23 cellular contexts compared by ENCODE assay signal in the genomic region with DNA sequence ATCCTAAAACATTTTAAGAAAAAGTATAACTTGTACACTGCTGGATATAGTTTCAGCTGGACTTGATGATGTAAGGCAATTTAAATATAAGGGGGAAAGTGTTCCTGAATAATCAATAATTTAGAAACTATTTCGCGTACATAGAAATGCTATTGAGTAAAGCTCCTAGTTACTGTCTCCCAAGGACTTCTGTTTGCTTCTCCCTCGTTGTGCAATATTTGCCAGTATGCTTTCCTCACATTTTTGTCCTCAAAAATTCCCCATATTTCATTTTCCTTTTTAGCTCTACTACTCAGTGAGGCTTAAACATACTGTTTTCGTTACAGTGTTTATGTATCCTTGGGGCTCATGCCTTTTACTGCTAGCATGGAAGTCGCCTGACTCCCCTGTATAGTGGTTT. TPM values are rescaled to one million over a fixed set of nuclear protein-coding genes. Genes with fewer than 3 reads are reported as not detected.
DNase-seq lines count a peak whose midpoint lies in the region; ATAC-seq, FAIRE-seq and TF ChIP-seq lines count a peak whose summit lies in the region.
"Had no signal": no experiment of that assay in that cellular context is flagged by ENCODE, and none has a peak within 500 bp of the region (broad histone marks: within the 10 kb centered on the region; RNA-seq: fewer than 3 reads in every experiment).

No MANE protein-coding gene starts in this region.

- no peak for TF ChIP-seq POLR2A in right lobe of liver (IDR thresholded peaks at IDR 0.05)

- H3K4me1 ChIP-seq in adipocyte (ENCODE audit: control insufficient read depth, insufficient read depth, low read length) (peaks cover 22% of the 10 kb centered on the region), right lobe of liver (peaks cover 0 to 11% (median 5%) of the 10 kb centered on the region in 4 donors)
- H3K4me1 ChIP-seq: A549, BE2C had no signal

- H3K36me3 ChIP-seq in adipocyte (ENCODE audit: control insufficient read depth, insufficient read depth, low read length, severe bottlenecking), result no peaks in the 10 kb centered on the region
- H3K36me3 ChIP-seq in right lobe of liver, result no peaks in the 10 kb centered on the region
- H3K36me3 ChIP-seq: BE2C had no signal

- no peaks in the 10 kb centered on the region for H3K27me3 Mint-ChIP-seq in activated T-cell treated with anti-CD3 and anti-CD28 coated beads, Interleukin-2, amount 50 U/mL, for 72 hours (ENCODE audit: low read depth)
- no peaks in the 10 kb centered on the region for H3K27me3 Mint-ChIP-seq in T-helper 2 cell treated with Interferon-gamma antibody and Interleukin-4, amounts not matched to agents 5 μg/mL and 100 μg/mL, for 36 hours (ENCODE audit: low read depth)
- no peaks in the 10 kb centered on the region for H3K27me3 Mint-ChIP-seq in stimulated activated memory B cell treated with anti-CD40 and anti-IgM and Interleukin-4, amounts not matched to agents 10 μg/mL and 1 μg/mL and 100 μg/mL, for 72 hours
- H3K27me3 Mint-ChIP-seq: CD4-positive, alpha-beta T cell; CD8-positive, alpha-beta memory T cell had no signal

- H3K27ac Mint-ChIP-seq in activated T-cell treated with anti-CD3 and anti-CD28 coated beads, Interleukin-2, amount 50 U/mL, for 72 hours, result peak overlapping the region; percentile 5
- no peak overlapping the region for H3K27ac Mint-ChIP-seq in T-helper 2 cell treated with Interferon-gamma antibody and Interleukin-4, amounts not matched to agents 5 μg/mL and 100 μg/mL, for 36 hours
- no peak overlapping the region for H3K27ac Mint-ChIP-seq in stimulated activated memory B cell treated with anti-CD40 and anti-IgM and Interleukin-4, amounts not matched to agents 10 μg/mL and 1 μg/mL and 100 μg/mL, for 72 hours
- H3K27ac Mint-ChIP-seq: CD4-positive, alpha-beta T cell; H9; HFFc6 had no signal

- H3K27me3 ChIP-seq in adipocyte (replicated peaks; ENCODE audit: control insufficient read depth, insufficient read depth, low read length) (no peaks in the 10 kb centered on the region), right lobe of liver (no peaks in the 10 kb centered on the region)
- H3K27me3 ChIP-seq: BE2C; BLaER1 treated with 17β-estradiol and CSF1 and Interleukin-3, amounts not matched to agents 10 nM and 100 nM had no signal

- H3K4me3 ChIP-seq in adipocyte (ENCODE audit: low read length) (no peak overlapping the region), right lobe of liver (no peak overlapping the region)
- H3K4me3 ChIP-seq: A549; BLaER1 treated with 17β-estradiol and CSF1 and Interleukin-3, amounts not matched to agents 10 nM and 100 nM had no signal

- no peak for TF ChIP-seq CTCF in right lobe of liver (IDR thresholded peaks at IDR 0.05)

- no peaks in the 10 kb centered on the region for H3K36me3 Mint-ChIP-seq in activated T-cell treated with anti-CD3 and anti-CD28 coated beads, Interleukin-2, amount 50 U/mL, for 72 hours (ENCODE audit: insufficient read depth in 2 of 2)
- H3K36me3 Mint-ChIP-seq in T-helper 2 cell treated with Interferon-gamma antibody and Interleukin-4, amounts not matched to agents 5 μg/mL and 100 μg/mL, for 36 hours (ENCODE audit: low read depth), result peaks cover 9% of the 10 kb centered on the region
- peaks cover 50% of the 10 kb centered on the region for H3K36me3 Mint-ChIP-seq in stimulated activated memory B cell treated with anti-CD40 and anti-IgM and Interleukin-4, amounts not matched to agents 10 μg/mL and 1 μg/mL and 100 μg/mL, for 72 hours

- H3K9me3 ChIP-seq in adipocyte (ENCODE audit: control insufficient read depth, low read length) (no peaks in the 10 kb centered on the region), right lobe of liver (no peaks in the 10 kb centered on the region)
- H3K9me3 ChIP-seq: A549, BE2C had no signal

- intact Hi-C loops in right lobe of liver (cut with DNase I), result no loop called here

- WGBS in right lobe of liver (ENCODE audit: insufficient coverage, low coverage, low lambda C conversion rate, missing lambda C conversion rate), result 47% methylated on average over 5 of the region's 5 CpGs

- H3K4me1 Mint-ChIP-seq in activated T-cell treated with anti-CD3 and anti-CD28 coated beads, Interleukin-2, amount 50 U/mL, for 72 hours (ENCODE audit: low read depth), result peaks cover 24% of the 10 kb centered on the region
- peaks cover 2% of the 10 kb centered on the region for H3K4me1 Mint-ChIP-seq in T-helper 2 cell treated with Interferon-gamma antibody and Interleukin-4, amounts not matched to agents 5 μg/mL and 100 μg/mL, for 36 hours (ENCODE audit: low read depth)
- peaks cover 36% of the 10 kb centered on the region for H3K4me1 Mint-ChIP-seq in stimulated activated memory B cell treated with anti-CD40 and anti-IgM and Interleukin-4, amounts not matched to agents 10 μg/mL and 1 μg/mL and 100 μg/mL, for 72 hours

- H3K9ac ChIP-seq in adipocyte (ENCODE audit: low read length), result no peak overlapping the region
- H3K9ac ChIP-seq: BLaER1 treated with 17β-estradiol and CSF1 and Interleukin-3, amounts not matched to agents 10 nM and 100 nM had no signal

- H3K4me3 Mint-ChIP-seq in activated T-cell treated with anti-CD3 and anti-CD28 coated beads, Interleukin-2, amount 50 U/mL, for 72 hours, result no peak overlapping the region
- H3K4me3 Mint-ChIP-seq in T-helper 2 cell treated with Interferon-gamma antibody and Interleukin-4, amounts not matched to agents 5 μg/mL and 100 μg/mL, for 36 hours, result no peak overlapping the region
- no peak overlapping the region for H3K4me3 Mint-ChIP-seq in stimulated activated memory B cell treated with anti-CD40 and anti-IgM and Interleukin-4, amounts not matched to agents 10 μg/mL and 1 μg/mL and 100 μg/mL, for 72 hours
- H3K4me3 Mint-ChIP-seq: CD14-positive monocyte; CD4-positive, alpha-beta T cell; CD8-positive, alpha-beta memory T cell; H9; HFFc6 had no signal

- no peak for FAIRE-seq in urothelium cell line (lab: Jason Lieb, UNC)
- FAIRE-seq: A549, G401.6, GM12892, H1 had no signal

- no peak for ATAC-seq in activated T-cell treated with anti-CD3 and anti-CD28 coated beads, Interleukin-2, amount 50 U/mL, for 72 hours (replicated peaks in 1 of 2)
- ATAC-seq in right lobe of liver, result peak in 3 of 4 donors; percentile 60 to 74 (median 64)
- ATAC-seq in stimulated activated memory B cell treated with anti-CD40 and anti-IgM and Interleukin-4, amounts not matched to agents 10 μg/mL and 1 μg/mL and 100 μg/mL, for 72 hours, result no peak
- ATAC-seq: A549 had no signal

- no peak for DNase-seq in activated T-cell treated with anti-CD3 and anti-CD28 coated beads, Interleukin-2, amount 50 U/mL, for 72 hours
- no peak for DNase-seq in activated T-cell treated with anti-CD3 and anti-CD28 coated beads, Interleukin-2, amount 50 U/mL, for 48 hours
- peak; percentile 38 for DNase-seq in adipocyte (ENCODE audit: low read depth)
- peak; percentile 35 for DNase-seq in fibroblast of peridontal ligament (ENCODE audit: extremely low read depth)
- no peak for DNase-seq in right lobe of liver
- DNase-seq in urothelium cell line (ENCODE audit: low spot score), result no peak
- no peak for DNase-seq in T-helper 2 cell treated with Interferon-gamma antibody and Interleukin-4, amounts not matched to agents 5 μg/mL and 100 μg/mL, for 36 hours (ENCODE audit: low spot score)
- DNase-seq: 8988T; ACHN; AML-193; BE2C; CD4-positive, alpha-beta T cell; CD8-positive, alpha-beta memory T cell; DND-41; H9; HFFc6 had no signal

- H3K9me3 Mint-ChIP-seq in activated T-cell treated with anti-CD3 and anti-CD28 coated beads, Interleukin-2, amount 50 U/mL, for 72 hours, result no peaks in the 10 kb centered on the region
- H3K9me3 Mint-ChIP-seq in T-helper 2 cell treated with Interferon-gamma antibody and Interleukin-4, amounts not matched to agents 5 μg/mL and 100 μg/mL, for 36 hours, result no peaks in the 10 kb centered on the region
- H3K9me3 Mint-ChIP-seq in stimulated activated memory B cell treated with anti-CD40 and anti-IgM and Interleukin-4, amounts not matched to agents 10 μg/mL and 1 μg/mL and 100 μg/mL, for 72 hours, result no peaks in the 10 kb centered on the region
- H3K9me3 Mint-ChIP-seq: CD8-positive, alpha-beta memory T cell; H9; HFFc6 had no signal

- no peak overlapping the region for H3K27ac ChIP-seq in right lobe of liver
- H3K27ac ChIP-seq: A549; BLaER1 treated with 17β-estradiol and CSF1 and Interleukin-3, amounts not matched to agents 10 nM and 100 nM had no signal

RNA-seq across cellular contexts. Expression of gene ATP9B, which starts 36.9 kb away (rescaled TPM):
- 10 to 100 TPM; 24.1 TPM for total RNA-seq in activated T-cell treated with anti-CD3 and anti-CD28 coated beads, Interleukin-2, amount 50 U/mL, for 72 hours
- total RNA-seq in right lobe of liver, result 10 to 100 TPM; 13.6 to 25.7 (median 14.5) TPM

Comparison
In these comparisons a context has a peak if more than half of its experiments do, and no peak if none do; other contexts are left out.
1. ATAC-seq: peak in right lobe of liver (3 of 4); none in activated T-cell treated with anti-CD3 and anti-CD28 coated beads, Interleukin-2, amount 50 U/mL, for 72 hours (0 of 2) and stimulated activated memory B cell treated with anti-CD40 and anti-IgM and Interleukin-4, amounts not matched to agents 10 μg/mL and 1 μg/mL and 100 μg/mL, for 72 hours (single experiment).
2. DNase-seq: peak in adipocyte (single experiment) and fibroblast of peridontal ligament (single experiment); none in activated T-cell treated with anti-CD3 and anti-CD28 coated beads, Interleukin-2, amount 50 U/mL, for 72 hours (0 of 2), activated T-cell treated with anti-CD3 and anti-CD28 coated beads, Interleukin-2, amount 50 U/mL, for 48 hours (0 of 2), right lobe of liver (0 of 3), urothelium cell line (single experiment) and T-helper 2 cell treated with Interferon-gamma antibody and Interleukin-4, amounts not matched to agents 5 μg/mL and 100 μg/mL, for 36 hours (single experiment).